1 cellular context compared by ENCODE assay signal in the genomic region with DNA sequence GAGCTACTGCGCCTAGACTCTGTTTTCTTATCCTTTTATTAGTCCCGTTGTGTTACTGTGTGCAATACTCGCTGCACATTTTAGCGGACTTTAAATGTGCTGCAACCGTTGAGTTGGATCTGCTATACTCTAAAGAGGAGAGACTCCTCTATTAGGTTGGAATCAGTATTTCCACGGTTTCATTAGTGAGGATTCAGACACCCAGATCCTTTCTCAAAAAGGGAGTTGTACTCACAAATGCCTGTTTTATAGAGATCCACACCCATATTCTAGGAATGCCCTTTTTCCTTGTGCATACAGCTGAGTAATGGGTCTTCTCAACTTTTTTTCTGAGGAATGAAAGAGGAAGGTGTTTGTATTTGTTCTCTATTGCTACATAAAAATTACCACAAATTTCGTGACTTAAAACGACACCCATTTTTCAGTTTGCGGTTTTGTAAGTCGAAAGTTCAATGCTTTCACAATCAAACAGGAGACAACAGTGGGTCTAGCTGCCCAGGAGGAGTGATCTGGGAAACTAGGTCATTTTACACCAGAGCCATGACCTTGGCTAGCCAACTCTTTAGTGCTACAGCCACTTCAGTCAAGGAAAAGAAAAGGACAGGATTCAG.
TF ChIP-seq lines count a peak whose summit lies in the region.

No MANE protein-coding gene starts in this region.

TF ChIP-seq in GM12878, 131 proteins besides CTCF, POLR2A, EP300 and RAD21 (continued from another document):
- 0 out of 2 replicates have a peak, but pooled peaks have one; percentile 32 for TF ChIP-seq ZBTB33 (IDR thresholded peaks at IDR 0.05)
